1 cellular context compared by ENCODE assay signal in the genomic region with DNA sequence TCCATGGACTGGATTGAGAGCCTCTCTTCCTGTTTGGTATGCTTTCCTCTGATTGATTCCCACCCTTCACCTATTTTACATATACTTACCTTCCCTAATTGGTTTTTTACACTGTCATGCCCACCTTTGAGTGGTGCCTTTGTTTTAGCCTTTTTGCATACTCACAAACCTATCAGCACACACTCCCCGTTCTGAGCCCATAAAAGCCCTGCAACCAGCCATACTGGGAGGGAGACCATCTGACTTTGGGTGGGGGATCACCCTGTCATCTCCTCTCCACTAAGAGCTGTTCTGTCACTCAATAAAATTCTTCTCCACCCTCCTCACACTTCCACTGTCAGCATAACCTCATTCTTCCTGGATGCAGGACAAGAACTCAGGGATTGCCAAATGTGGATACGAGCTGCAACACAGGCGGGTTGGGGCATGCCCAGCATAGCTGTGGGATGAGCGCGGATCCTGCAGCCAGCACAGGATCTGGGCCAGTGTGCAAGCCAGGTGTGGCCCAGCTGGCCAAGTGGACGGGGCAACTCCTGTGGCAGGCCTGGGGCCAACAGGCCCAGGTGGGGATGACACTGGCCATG.
TF ChIP-seq lines count a peak whose summit lies in the region.

No MANE protein-coding gene starts in this region.

TF ChIP-seq in H1, 55 proteins besides CTCF, POLR2A, EP300 and RAD21:
- TF ChIP-seq TBP (IDR thresholded peaks at IDR 0.05; ENCODE audit: low read depth, low read length) (peak; percentile 39; the same call in 1 of the 2 replicates), CEBPB (IDR thresholded peaks at IDR 0.05; ENCODE audit: low read depth, low read length) (no peak)
